In genomic region chr12:674272-674781, GRCh38 we compare ENCODE assay signal across 8 cellular contexts. TPM values are rescaled to one million over a fixed set of nuclear protein-coding genes. Genes with fewer than 3 reads are reported as not detected.
A peak's percentile ranks its signal among the peaks of the same experiment; 100 is the strongest.
DNase-seq lines count a peak whose midpoint lies in the region; ATAC-seq and TF ChIP-seq lines count a peak whose summit lies in the region.

No MANE protein-coding gene starts in this region.

- no peak for TF ChIP-seq CTCF in GM06990 (IDR thresholded peaks at IDR 0.05; ENCODE audit: insufficient read depth, low read length, poor library complexity, severe bottlenecking)

- peak overlapping the region; percentile 85 for H3K27ac ChIP-seq in Karpas-422 (ENCODE audit: low read length)

- peak; percentile 84 for ATAC-seq in GM21576 (IDR thresholded peaks at IDR 0.05; ENCODE audit: unreplicated experiment)

- no peaks in the 10 kb centered on the region for H3K9me3 ChIP-seq in Karpas-422 (ENCODE audit: low read length)

- H3K36me3 ChIP-seq in GM06990 (ENCODE audit: control insufficient read depth, insufficient read depth, low read length), result no peaks in the 10 kb centered on the region
- no peaks in the 10 kb centered on the region for H3K36me3 ChIP-seq in Karpas-422 (ENCODE audit: insufficient read depth, low read length)

- H3K27me3 ChIP-seq in GM06990 (replicated peaks; ENCODE audit: control insufficient read depth, insufficient read depth, low read length), result no peaks in the 10 kb centered on the region
- no peaks in the 10 kb centered on the region for H3K27me3 ChIP-seq in Karpas-422 (ENCODE audit: low read length)

- peak overlapping the region; percentile 61 for H3K9ac ChIP-seq in Karpas-422 (ENCODE audit: low read length)

- peak overlapping the region; percentile 63 for H3K4me2 ChIP-seq in Karpas-422 (ENCODE audit: low read depth, low read length, poor library complexity, severe bottlenecking)

- DNase-seq in GM06990 (ENCODE audit: extremely low read depth, insufficient read length) (peak; percentile 84), Karpas-422 (peak; percentile 72), activated T-cell treated with anti-CD3 and anti-CD28 coated beads for 48 hours (ENCODE audit: low read depth) (peak; percentile 72), cerebellar cortex (ENCODE audit: low spot score) (no peak), NCI-H146 (lab: John Stamatoyannopoulos, UW) (no peak), NCI-H345 treated with DMSO at 0.1 percent for 48 hours (lab: John Stamatoyannopoulos, UW; ENCODE audit: unreplicated experiment) (no peak)
- DNase-seq in stimulated activated CD4-positive, alpha-beta T cell treated with anti-CD3 and anti-CD28 coated beads, Interleukin-15, amount 100 ng/mL, for 24 hours, result peak; percentile 90

- no peaks in the 10 kb centered on the region for H3K79me2 ChIP-seq in Karpas-422 (ENCODE audit: low read length)

- H4K20me1 ChIP-seq in Karpas-422 (ENCODE audit: insufficient read depth, low read depth, low read length), result no peaks in the 10 kb centered on the region

- peaks cover 39% of the 10 kb centered on the region for H3K4me1 ChIP-seq in Karpas-422 (ENCODE audit: low read length)

- peak overlapping the region; percentile 29 for H3K4me3 ChIP-seq in GM06990 (replicated peaks; ENCODE audit: low read depth, low read length)
- H3K4me3 ChIP-seq in Karpas-422 (ENCODE audit: low read length), result peak overlapping the region; percentile 54

- no peaks in the 10 kb centered on the region for H3K9me2 ChIP-seq in Karpas-422 (replicated peaks; ENCODE audit: insufficient read depth, low read length)

- H2AFZ ChIP-seq in Karpas-422 (ENCODE audit: low read length), result peak overlapping the region; percentile 92

RNA-seq across cellular contexts. Expression of gene NINJ2, which starts 11.1 kb away (rescaled TPM):
- 1.8 and 2.4 TPM in 2 replicates for total RNA-seq in Karpas-422 (2014; rRNA removed; shearing (Covaris generic); ENCODE audit: low replicate concordance)

Comparison
In these comparisons a context has a peak if more than half of its experiments do, and no peak if none do; other contexts are left out.
1. DNase-seq: peak in GM06990 (single experiment), Karpas-422 (single experiment), activated T-cell treated with anti-CD3 and anti-CD28 coated beads for 48 hours (single experiment) and stimulated activated CD4-positive, alpha-beta T cell treated with anti-CD3 and anti-CD28 coated beads, Interleukin-15, amount 100 ng/mL, for 24 hours (single experiment); none in cerebellar cortex (single experiment), NCI-H146 (single experiment) and NCI-H345 treated with DMSO at 0.1 percent for 48 hours (single experiment).